In genomic region chr12:127083028-127083949, GRCh38 we compare ENCODE assay signal across 8 cellular contexts.
DNase-seq lines count a peak whose midpoint lies in the region; ATAC-seq and TF ChIP-seq lines count a peak whose summit lies in the region.

No MANE protein-coding gene starts in this region.

- peaks cover 4% of the 10 kb centered on the region for H3K4me1 ChIP-seq in cardiac muscle cell (ENCODE audit: low read depth)

- ATAC-seq in GM19328 (IDR thresholded peaks at IDR 0.05; ENCODE audit: unreplicated experiment) = peak; percentile 98
- peak; percentile 91 for ATAC-seq in HG03280 (IDR thresholded peaks at IDR 0.05; ENCODE audit: unreplicated experiment)
- ATAC-seq in activated naive CD4-positive, alpha-beta T cell treated with anti-CD3 and anti-CD28 coated beads, Interleukin-2, amount 50 U/mL, for 72 hours = peak; percentile 72 to 89

- TF ChIP-seq CTCF in cardiac muscle cell (IDR thresholded peaks at IDR 0.05; ENCODE audit: low read depth, low read length) = no peak

- no peaks in the 10 kb centered on the region for H3K9me3 ChIP-seq in cardiac muscle cell (ENCODE audit: low read depth)

- H3K36me3 Mint-ChIP-seq in activated naive CD4-positive, alpha-beta T cell treated with anti-CD3 and anti-CD28 coated beads, Interleukin-2, amount 50 U/mL, for 72 hours = no peaks in the 10 kb centered on the region

- H3K9me3 Mint-ChIP-seq in activated naive CD4-positive, alpha-beta T cell treated with anti-CD3 and anti-CD28 coated beads, Interleukin-2, amount 50 U/mL, for 72 hours = peaks cover 3 to 4% of the 10 kb centered on the region in 2 donors

- no peaks in the 10 kb centered on the region for H3K36me3 ChIP-seq in cardiac muscle cell

- no peaks in the 10 kb centered on the region for H3K27me3 ChIP-seq in cardiac muscle cell

- H3K4me3 ChIP-seq in cardiac muscle cell = peak overlapping the region; percentile 3

- peak overlapping the region; percentile 60 to 66 for H3K27ac Mint-ChIP-seq in activated naive CD4-positive, alpha-beta T cell treated with anti-CD3 and anti-CD28 coated beads, Interleukin-2, amount 50 U/mL, for 72 hours

- DNase-seq in DMS114 treated with DMSO at 0.1 percent for 48 hours (lab: John Stamatoyannopoulos, UW; ENCODE audit: unreplicated experiment) (peak; percentile 22), NCI-H2196 treated with DMSO at 0.1 percent for 48 hours (lab: John Stamatoyannopoulos, UW; ENCODE audit: unreplicated experiment) (peak; percentile 72), cardiac muscle cell (ENCODE audit: low read depth in 1 of 2, low spot score in 1 of 2) (peak; percentile 63 to 73), renal cortical epithelial cell (ENCODE audit: low read depth) (peak; percentile 90), NCI-H446 treated with DMSO at 0.1 percent for 48 hours (lab: John Stamatoyannopoulos, UW) (no peak)
- peak in 1 of 2 donors; percentile 9 for DNase-seq in activated naive CD4-positive, alpha-beta T cell treated with anti-CD3 and anti-CD28 coated beads, Interleukin-2, amount 50 U/mL, for 72 hours (ENCODE audit: low spot score in 2 of 2)

- no peak overlapping the region for H3K27ac ChIP-seq in cardiac muscle cell
